ENCODE assay signal across 14 cellular contexts in the genomic region with DNA sequence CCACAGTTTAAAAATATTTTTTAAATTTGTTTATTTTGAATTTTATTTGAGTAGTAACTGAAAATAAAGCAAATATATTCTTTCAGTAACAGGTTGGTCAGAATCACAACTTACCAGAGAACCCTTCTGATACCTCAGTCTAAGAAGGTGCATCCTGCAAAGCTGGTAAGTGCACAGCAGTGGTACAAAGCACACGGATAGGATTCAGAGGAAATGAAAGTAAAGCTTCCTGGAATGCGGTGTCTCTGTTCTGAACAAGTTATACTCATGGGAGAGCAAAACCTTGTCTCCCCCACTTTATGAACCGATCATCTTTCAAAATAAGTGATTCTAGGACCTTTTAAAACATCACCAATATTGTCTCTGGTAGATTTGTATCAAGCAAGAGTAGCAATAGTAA.
DNase-seq lines count a peak whose midpoint lies in the region; ATAC-seq and TF ChIP-seq lines count a peak whose summit lies in the region.
"Had no signal": no experiment of that assay in that cellular context is flagged by ENCODE, and none has a peak within 500 bp of the region (broad histone marks: within the 10 kb centered on the region; RNA-seq: fewer than 3 reads in every experiment).

No MANE protein-coding gene starts in this region.

- no peaks in the 10 kb centered on the region for H3K4me1 Mint-ChIP-seq in activated CD4-positive, alpha-beta memory T cell treated with anti-CD3 and anti-CD28 coated beads, Interleukin-2, amount 10 ng/mL, durations not matched to agents 7 days and 5 days
- H3K4me1 Mint-ChIP-seq in type B pancreatic cell (ENCODE audit: unreplicated experiment), result peaks cover 7% of the 10 kb centered on the region
- H3K4me1 Mint-ChIP-seq: memory B cell had no signal

- H3K9me3 ChIP-seq in SJCRH30 (replicated peaks), result no peaks in the 10 kb centered on the region
- H3K9me3 ChIP-seq: heart left ventricle, right atrium auricular region, SJSA1 had no signal

- no peaks in the 10 kb centered on the region; the same call in 1 of the 2 replicates for H3K36me3 ChIP-seq in SJCRH30
- H3K36me3 ChIP-seq: heart left ventricle, right atrium auricular region, SJSA1 had no signal

- H3K4me3 Mint-ChIP-seq in activated CD4-positive, alpha-beta memory T cell treated with anti-CD3 and anti-CD28 coated beads, Interleukin-2, amount 10 ng/mL, durations not matched to agents 7 days and 5 days, result no peak overlapping the region
- H3K4me3 Mint-ChIP-seq in type B pancreatic cell, result no peak overlapping the region
- H3K4me3 Mint-ChIP-seq: memory B cell had no signal

- no peak overlapping the region for H3K27ac Mint-ChIP-seq in activated CD4-positive, alpha-beta memory T cell treated with anti-CD3 and anti-CD28 coated beads, Interleukin-2, amount 10 ng/mL, durations not matched to agents 7 days and 5 days
- no peak overlapping the region for H3K27ac Mint-ChIP-seq in type B pancreatic cell
- H3K27ac Mint-ChIP-seq: memory B cell had no signal

- H3K4me3 ChIP-seq in SJCRH30 (no peak overlapping the region), fibroblast of pulmonary artery (replicated peaks; ENCODE audit: low read depth, low read length) (peak overlapping the region; percentile 6)
- H3K4me3 ChIP-seq: SJSA1 had no signal

- no peaks in the 10 kb centered on the region for H3K27me3 ChIP-seq in SJCRH30
- H3K27me3 ChIP-seq: heart left ventricle, right atrium auricular region had no signal

- H3K27me3 Mint-ChIP-seq in activated CD4-positive, alpha-beta memory T cell treated with anti-CD3 and anti-CD28 coated beads, Interleukin-2, amount 10 ng/mL, durations not matched to agents 7 days and 5 days, result no peaks in the 10 kb centered on the region
- H3K27me3 Mint-ChIP-seq in type B pancreatic cell, result no peaks in the 10 kb centered on the region
- H3K27me3 Mint-ChIP-seq: memory B cell had no signal

- no peak for ATAC-seq in HG03439 (IDR thresholded peaks at IDR 0.05; ENCODE audit: unreplicated experiment)
- ATAC-seq: heart left ventricle had no signal

- H3K27ac ChIP-seq in SJCRH30, result peak overlapping the region; percentile 30; the same call in 1 of the 2 replicates
- H3K27ac ChIP-seq: heart left ventricle, right atrium auricular region, SJSA1 had no signal

- H3K9me3 Mint-ChIP-seq in activated CD4-positive, alpha-beta memory T cell treated with anti-CD3 and anti-CD28 coated beads, Interleukin-2, amount 10 ng/mL, durations not matched to agents 7 days and 5 days, result no peaks in the 10 kb centered on the region
- no peaks in the 10 kb centered on the region for H3K9me3 Mint-ChIP-seq in type B pancreatic cell

- TF ChIP-seq CTCF in fibroblast of pulmonary artery (IDR thresholded peaks at IDR 0.05; ENCODE audit: low read length, missing control alignments), result no peak
- TF ChIP-seq CTCF in type B pancreatic cell (conservative IDR thresholded peaks at IDR 0.05), result no peak

- no peaks in the 10 kb centered on the region for H3K36me3 Mint-ChIP-seq in activated CD4-positive, alpha-beta memory T cell treated with anti-CD3 and anti-CD28 coated beads, Interleukin-2, amount 10 ng/mL, durations not matched to agents 7 days and 5 days (ENCODE audit: low read depth)
- H3K36me3 Mint-ChIP-seq in type B pancreatic cell, result no peaks in the 10 kb centered on the region
- H3K36me3 Mint-ChIP-seq: memory B cell had no signal

- POLR2A ChIA-PET in activated CD4-positive, alpha-beta memory T cell treated with anti-CD3 and anti-CD28 coated beads, Interleukin-2, amount 10 ng/mL, durations not matched to agents 7 days and 5 days (lab: Charles Lee), result no interaction called here

- CTCF ChIA-PET in activated CD4-positive, alpha-beta memory T cell treated with anti-CD3 and anti-CD28 coated beads, Interleukin-2, amount 10 ng/mL, durations not matched to agents 7 days and 5 days (lab: Charles Lee), result no interaction called here

- DNase-seq in NCI-H510A (lab: John Stamatoyannopoulos, UW) (peak; percentile 2), NCI-H510A treated with DMSO at 0.1 percent for 48 hours (lab: John Stamatoyannopoulos, UW) (no peak), SJCRH30 (peak in 1 of 2 experiments; percentile 38), fibroblast of pulmonary artery (ENCODE audit: low read depth) (peak; percentile 23), stromal cell of bone marrow (ENCODE audit: low read depth) (peak; percentile 2), type B pancreatic cell (ENCODE audit: extremely low spot score, unreplicated experiment) (no peak)
- no peak for DNase-seq in activated CD4-positive, alpha-beta memory T cell treated with anti-CD3 and anti-CD28 coated beads, Interleukin-2, amount 10 ng/mL, durations not matched to agents 7 days and 5 days
- DNase-seq: 8988T; activated CD4-positive, CD25-positive, alpha-beta regulatory T cell; heart left ventricle had no signal

- H3K4me1 ChIP-seq in SJCRH30, result no peaks in the 10 kb centered on the region; the same call in 1 of the 2 replicates
- H3K4me1 ChIP-seq: heart left ventricle, right atrium auricular region, SJSA1 had no signal

Comparison
In these comparisons a context has a peak if more than half of its experiments do, and no peak if none do; other contexts are left out.
1. DNase-seq: peak in NCI-H510A (single experiment), fibroblast of pulmonary artery (single experiment) and stromal cell of bone marrow (single experiment); none in NCI-H510A treated with DMSO at 0.1 percent for 48 hours (single experiment), activated CD4-positive, alpha-beta memory T cell treated with anti-CD3 and anti-CD28 coated beads, Interleukin-2, amount 10 ng/mL, durations not matched to agents 7 days and 5 days (single experiment) and type B pancreatic cell (single experiment).